In the genomic region with DNA sequence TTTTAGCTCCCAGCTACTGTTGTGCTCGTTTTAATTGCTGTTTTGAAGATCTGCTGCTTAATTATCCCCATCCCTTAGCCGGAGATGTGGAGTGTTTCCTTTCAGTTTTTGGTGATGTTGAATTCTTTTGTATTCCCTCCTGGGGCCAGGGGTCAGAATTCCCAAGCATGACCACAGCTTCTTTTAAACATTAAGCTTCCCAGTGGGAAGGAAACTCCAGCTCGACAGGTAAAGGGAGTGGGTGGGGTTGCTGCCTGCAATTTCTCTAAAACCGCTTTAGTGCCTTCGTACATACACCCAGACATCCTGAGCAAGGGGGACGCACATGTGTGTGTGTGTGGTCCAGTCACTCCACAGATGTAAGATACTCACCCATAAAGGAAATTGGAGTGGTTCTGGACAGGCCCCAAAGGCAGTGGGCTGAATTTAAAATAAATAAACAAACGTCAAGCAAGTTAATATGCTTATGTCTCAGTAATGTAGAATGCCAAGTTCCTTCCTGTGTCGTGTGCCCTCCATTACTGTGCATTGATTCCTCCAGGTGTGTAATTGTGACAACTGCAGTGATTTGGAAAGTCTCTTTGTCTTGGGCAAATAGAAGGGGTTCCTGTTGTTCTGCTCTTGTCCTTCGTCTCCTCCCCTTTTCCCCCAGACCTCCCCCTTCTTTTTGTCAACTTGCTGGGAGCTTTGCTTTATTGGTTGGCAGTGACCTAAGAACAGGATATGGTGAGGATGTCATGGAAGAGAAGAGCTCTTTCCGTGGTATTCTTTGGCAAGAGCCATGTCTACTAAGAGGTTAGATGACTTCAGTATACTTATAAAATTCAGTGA, we compare ENCODE assay signal across 1 cellular context.
TF ChIP-seq lines count a peak whose summit lies in the region.

No MANE protein-coding gene starts in this region.

TF ChIP-seq in SK-N-SH treated with all-trans-retinoic acid at 6 μM for 48 hours, 23 proteins besides CTCF, POLR2A, EP300 and RAD21 (continued from another document):
- TF ChIP-seq PATZ1 (CRISPR knock-in tag; IDR thresholded peaks at IDR 0.05; ENCODE audit: borderline replicate concordance) (no peak), PPARA (CRISPR knock-in tag; IDR thresholded peaks at IDR 0.05; ENCODE audit: borderline replicate concordance) (no peak), ZC3H10 (CRISPR knock-in tag; IDR thresholded peaks at IDR 0.05) (no peak), TOX (CRISPR knock-in tag; IDR thresholded peaks at IDR 0.05; ENCODE audit: borderline replicate concordance) (no peak)
- TF ChIP-seq, protein P1, sequence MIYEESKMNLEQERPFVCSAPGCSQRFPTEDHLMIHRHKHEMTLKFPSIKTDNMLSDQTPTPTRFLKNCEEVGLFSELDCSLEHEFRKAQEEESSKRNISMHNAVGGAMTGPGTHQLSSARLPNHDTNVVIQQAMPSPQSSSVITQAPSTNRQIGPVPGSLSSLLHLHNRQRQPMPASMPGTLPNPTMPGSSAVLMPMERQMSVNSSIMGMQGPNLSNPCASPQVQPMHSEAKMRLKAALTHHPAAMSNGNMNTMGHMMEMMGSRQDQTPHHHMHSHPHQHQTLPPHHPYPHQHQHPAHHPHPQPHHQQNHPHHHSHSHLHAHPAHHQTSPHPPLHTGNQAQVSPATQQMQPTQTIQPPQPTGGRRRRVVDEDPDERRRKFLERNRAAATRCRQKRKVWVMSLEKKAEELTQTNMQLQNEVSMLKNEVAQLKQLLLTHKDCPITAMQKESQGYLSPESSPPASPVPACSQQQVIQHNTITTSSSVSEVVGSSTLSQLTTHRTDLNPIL (CRISPR knock-in tag; IDR thresholded peaks at IDR 0.05; ENCODE audit: low read depth), result no peak
